2 cellular contexts compared by ENCODE assay signal in genomic region chr2:219643788-219644398, GRCh38.
TF ChIP-seq lines count a peak whose summit lies in the region.

No MANE protein-coding gene starts in this region.

TF ChIP-seq in HCT116, 20 proteins besides CTCF, POLR2A, EP300 and RAD21:
- TF ChIP-seq TCF7L2 (IDR thresholded peaks at IDR 0.05; ENCODE audit: borderline replicate concordance, extremely low read depth, insufficient read depth, insufficient read length) (peak; percentile 30), ATF3 (IDR thresholded peaks at IDR 0.05) (no peak), SRF (IDR thresholded peaks at IDR 0.05; ENCODE audit: low read depth) (no peak)

TF ChIP-seq in K562, 482 proteins besides CTCF, POLR2A, EP300 and RAD21:
- TF ChIP-seq ZNF449 (CRISPR knock-in tag; IDR thresholded peaks at IDR 0.05), result no peak
- TF ChIP-seq, protein P1, sequence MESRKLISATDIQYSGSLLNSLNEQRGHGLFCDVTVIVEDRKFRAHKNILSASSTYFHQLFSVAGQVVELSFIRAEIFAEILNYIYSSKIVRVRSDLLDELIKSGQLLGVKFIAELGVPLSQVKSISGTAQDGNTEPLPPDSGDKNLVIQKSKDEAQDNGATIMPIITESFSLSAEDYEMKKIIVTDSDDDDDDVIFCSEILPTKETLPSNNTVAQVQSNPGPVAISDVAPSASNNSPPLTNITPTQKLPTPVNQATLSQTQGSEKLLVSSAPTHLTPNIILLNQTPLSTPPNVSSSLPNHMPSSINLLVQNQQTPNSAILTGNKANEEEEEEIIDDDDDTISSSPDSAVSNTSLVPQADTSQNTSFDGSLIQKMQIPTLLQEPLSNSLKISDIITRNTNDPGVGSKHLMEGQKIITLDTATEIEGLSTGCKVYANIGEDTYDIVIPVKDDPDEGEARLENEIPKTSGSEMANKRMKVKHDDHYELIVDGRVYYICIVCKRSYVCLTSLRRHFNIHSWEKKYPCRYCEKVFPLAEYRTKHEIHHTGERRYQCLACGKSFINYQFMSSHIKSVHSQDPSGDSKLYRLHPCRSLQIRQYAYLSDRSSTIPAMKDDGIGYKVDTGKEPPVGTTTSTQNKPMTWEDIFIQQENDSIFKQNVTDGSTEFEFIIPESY (CRISPR knock-in tag; IDR thresholded peaks at IDR 0.05), result 0 out of 2 replicates have a peak, but pooled peaks have one; percentile 38
- TF ChIP-seq, protein P2, sequence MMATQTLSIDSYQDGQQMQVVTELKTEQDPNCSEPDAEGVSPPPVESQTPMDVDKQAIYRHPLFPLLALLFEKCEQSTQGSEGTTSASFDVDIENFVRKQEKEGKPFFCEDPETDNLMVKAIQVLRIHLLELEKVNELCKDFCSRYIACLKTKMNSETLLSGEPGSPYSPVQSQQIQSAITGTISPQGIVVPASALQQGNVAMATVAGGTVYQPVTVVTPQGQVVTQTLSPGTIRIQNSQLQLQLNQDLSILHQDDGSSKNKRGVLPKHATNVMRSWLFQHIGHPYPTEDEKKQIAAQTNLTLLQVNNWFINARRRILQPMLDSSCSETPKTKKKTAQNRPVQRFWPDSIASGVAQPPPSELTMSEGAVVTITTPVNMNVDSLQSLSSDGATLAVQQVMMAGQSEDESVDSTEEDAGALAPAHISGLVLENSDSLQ (IDR thresholded peaks at IDR 0.05), result peak; percentile 91
TF ChIP-seq in K562: peak in this region for 2.
